ENCODE assay signal across 1 cellular context in the genomic region with DNA sequence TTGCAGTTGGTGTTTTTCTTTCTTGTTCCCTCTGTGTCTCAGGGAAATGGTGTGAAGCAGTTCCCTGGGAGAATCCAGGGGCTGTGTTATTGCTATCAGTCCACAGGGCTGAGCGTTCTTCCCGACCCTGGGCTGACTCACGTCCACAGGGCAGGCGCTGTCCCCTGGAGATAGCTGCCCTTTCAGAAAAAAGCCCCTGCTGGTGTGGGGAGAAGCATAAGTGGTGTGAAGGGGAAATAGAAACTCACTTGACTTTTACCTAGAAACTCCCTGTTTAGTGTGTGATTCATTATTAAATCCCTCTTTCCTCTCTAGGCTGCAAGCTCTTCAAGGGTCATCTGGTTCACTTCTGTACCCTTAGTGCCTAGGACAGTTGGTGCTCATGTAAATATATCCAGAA.
TF ChIP-seq lines count a peak whose summit lies in the region.

No MANE protein-coding gene starts in this region.

TF ChIP-seq in HEK293, 187 proteins besides CTCF, POLR2A, EP300 and RAD21 (continued from another document):
- TF ChIP-seq, protein P1, sequence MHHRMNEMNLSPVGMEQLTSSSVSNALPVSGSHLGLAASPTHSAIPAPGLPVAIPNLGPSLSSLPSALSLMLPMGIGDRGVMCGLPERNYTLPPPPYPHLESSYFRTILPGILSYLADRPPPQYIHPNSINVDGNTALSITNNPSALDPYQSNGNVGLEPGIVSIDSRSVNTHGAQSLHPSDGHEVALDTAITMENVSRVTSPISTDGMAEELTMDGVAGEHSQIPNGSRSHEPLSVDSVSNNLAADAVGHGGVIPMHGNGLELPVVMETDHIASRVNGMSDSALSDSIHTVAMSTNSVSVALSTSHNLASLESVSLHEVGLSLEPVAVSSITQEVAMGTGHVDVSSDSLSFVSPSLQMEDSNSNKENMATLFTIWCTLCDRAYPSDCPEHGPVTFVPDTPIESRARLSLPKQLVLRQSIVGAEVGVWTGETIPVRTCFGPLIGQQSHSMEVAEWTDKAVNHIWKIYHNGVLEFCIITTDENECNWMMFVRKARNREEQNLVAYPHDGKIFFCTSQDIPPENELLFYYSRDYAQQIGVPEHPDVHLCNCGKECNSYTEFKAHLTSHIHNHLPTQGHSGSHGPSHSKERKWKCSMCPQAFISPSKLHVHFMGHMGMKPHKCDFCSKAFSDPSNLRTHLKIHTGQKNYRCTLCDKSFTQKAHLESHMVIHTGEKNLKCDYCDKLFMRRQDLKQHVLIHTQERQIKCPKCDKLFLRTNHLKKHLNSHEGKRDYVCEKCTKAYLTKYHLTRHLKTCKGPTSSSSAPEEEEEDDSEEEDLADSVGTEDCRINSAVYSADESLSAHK (tag by site-specific recombination; IDR thresholded peaks at IDR 0.05): 0 out of 2 replicates have a peak, but pooled peaks have one; percentile 38
TF ChIP-seq in HEK293: peak in this region for 1.
